Comparison of ENCODE assay signal across 11 cellular contexts in the genomic region with DNA sequence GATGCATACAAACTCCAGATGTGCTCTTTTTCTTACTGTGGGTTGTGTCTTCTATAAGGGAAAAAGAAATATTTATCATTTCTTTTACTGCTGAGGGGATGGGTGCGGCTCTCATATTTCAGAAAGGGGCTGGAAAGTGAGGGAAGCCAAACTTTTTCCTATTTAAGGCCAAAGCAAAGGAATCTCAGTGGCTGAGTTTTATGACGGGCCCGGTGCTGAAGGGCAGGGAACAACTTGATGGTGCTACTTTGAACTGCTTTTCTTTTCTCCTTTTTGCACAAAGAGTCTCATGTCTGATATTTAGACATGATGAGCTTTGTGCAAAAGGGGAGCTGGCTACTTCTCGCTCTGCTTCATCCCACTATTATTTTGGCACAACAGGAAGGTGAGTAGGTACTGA. TPM values are rescaled to one million over a fixed set of nuclear protein-coding genes. Genes with fewer than 3 reads are reported as not detected.
A peak's percentile ranks its signal among the peaks of the same experiment; 100 is the strongest.
DNase-seq lines count a peak whose midpoint lies in the region; ATAC-seq and TF ChIP-seq lines count a peak whose summit lies in the region.
"Had no signal": no experiment of that assay in that cellular context is flagged by ENCODE, and none has a peak within 500 bp of the region (broad histone marks: within the 10 kb centered on the region; RNA-seq: fewer than 3 reads in every experiment).

A gene (plus strand): TSS at position 190 of the 400 bp plus-strand sequence. CDS start 117 bp downstream, at position 307.

- no peaks in the 10 kb centered on the region for H3K27me3 ChIP-seq in breast epithelium
- no peaks in the 10 kb centered on the region for H3K27me3 ChIP-seq in neuron (ENCODE audit: insufficient read depth, low read length)

- no peaks in the 10 kb centered on the region for H3K9me3 Mint-ChIP-seq in MCF 10A (ENCODE audit: unreplicated experiment)
- H3K9me3 Mint-ChIP-seq: activated CD4-positive, alpha-beta memory T cell treated with anti-CD3 and anti-CD28 coated beads, Interleukin-2, amount 10 ng/mL, durations not matched to agents 7 days and 5 days had no signal

- POLR2A ChIA-PET in MCF 10A (lab: Yijun Ruan, JAX) = no interaction called here

- H3K4me3 ChIP-seq in breast epithelium = peak within 1 kb of the TSS; percentile 47 to 60 (median 48)
- H3K4me3 ChIP-seq in fibroblast of the aortic adventitia (ENCODE audit: low read depth, low read length) = peak within 1 kb of the TSS; percentile 86
- peak within 1 kb of the TSS; percentile 34 for H3K4me3 ChIP-seq in neuron (ENCODE audit: low read length)

- TF ChIP-seq CTCF in breast epithelium (IDR thresholded peaks at IDR 0.05) = no peak
- no peak for TF ChIP-seq CTCF in MCF 10A (IDR thresholded peaks at IDR 0.05; ENCODE audit: unreplicated experiment)
- TF ChIP-seq CTCF in fibroblast of the aortic adventitia (IDR thresholded peaks at IDR 0.05; ENCODE audit: insufficient read depth, low read length) = no peak

- DNase-seq in breast epithelium (ENCODE audit: low spot score in 2 of 2) (no peak), MCF 10A (ENCODE audit: unreplicated experiment) (no peak), fibroblast of the aortic adventitia (ENCODE audit: low read depth) (peak; percentile 96), NCI-H2029 treated with DMSO at 0.1 percent for 48 hours (lab: John Stamatoyannopoulos, UW) (no peak), NCI-H2171 treated with DMSO at 0.1 percent for 48 hours (lab: John Stamatoyannopoulos, UW) (no peak)
- DNase-seq: activated CD4-positive, alpha-beta memory T cell treated with anti-CD3 and anti-CD28 coated beads, Interleukin-2, amount 10 ng/mL, durations not matched to agents 7 days and 5 days; NCI-H774 had no signal

- intact Hi-C loops in breast epithelium (cut with DNase I; ENCODE audit: low total_unique reads) = no loop called here
- intact Hi-C loops in MCF 10A (cut with micrococcal nuclease) = no loop called here

- H3K36me3 Mint-ChIP-seq in MCF 10A (ENCODE audit: insufficient read depth, unreplicated experiment) = no peaks in the 10 kb centered on the region

- no peak for ATAC-seq in HG03280 (IDR thresholded peaks at IDR 0.05; ENCODE audit: unreplicated experiment)
- no peak for ATAC-seq in HG03520 (IDR thresholded peaks at IDR 0.05; ENCODE audit: unreplicated experiment)

- H3K27ac Mint-ChIP-seq in MCF 10A (ENCODE audit: low read depth, unreplicated experiment) = no peak within 1 kb of the TSS
- H3K27ac Mint-ChIP-seq: activated CD4-positive, alpha-beta memory T cell treated with anti-CD3 and anti-CD28 coated beads, Interleukin-2, amount 10 ng/mL, durations not matched to agents 7 days and 5 days had no signal

- H3K9me3 ChIP-seq in breast epithelium (no peaks in the 10 kb centered on the region), neuron (ENCODE audit: low read length) (no peaks in the 10 kb centered on the region)

- peak within 1 kb of the TSS; percentile 74 for H2AFZ ChIP-seq in neuron (ENCODE audit: low read depth, low read length)

- H3K4me1 Mint-ChIP-seq in MCF 10A (ENCODE audit: insufficient read depth, unreplicated experiment) = no peaks in the 10 kb centered on the region

- no peak within 1 kb of the TSS for H3K4me3 Mint-ChIP-seq in MCF 10A (ENCODE audit: unreplicated experiment)
- H3K4me3 Mint-ChIP-seq: activated CD4-positive, alpha-beta memory T cell treated with anti-CD3 and anti-CD28 coated beads, Interleukin-2, amount 10 ng/mL, durations not matched to agents 7 days and 5 days had no signal

- no TSS peak for BruUV-seq in MCF 10A (replicated peaks; lab: Mats Ljungman, UMichigan)

- H3K4me1 ChIP-seq in breast epithelium (no peaks in the 10 kb centered on the region), neuron (ENCODE audit: insufficient read depth, low read length) (peaks cover 12% of the 10 kb centered on the region)

- no peaks in the 10 kb centered on the region for H3K27me3 Mint-ChIP-seq in MCF 10A (ENCODE audit: insufficient read depth, unreplicated experiment)
- H3K27me3 Mint-ChIP-seq: activated CD4-positive, alpha-beta memory T cell treated with anti-CD3 and anti-CD28 coated beads, Interleukin-2, amount 10 ng/mL, durations not matched to agents 7 days and 5 days had no signal

- TF ChIP-seq POLR2A in breast epithelium (IDR thresholded peaks at IDR 0.05) = no peak

- H3K27ac ChIP-seq in breast epithelium = peak within 1 kb of the TSS; percentile 45 to 80
- H3K27ac ChIP-seq: 22Rv1 had no signal

- CTCF ChIA-PET in MCF 10A (lab: Yijun Ruan, JAX) = interaction anchor here (0.7 to 5.9 kb wide), 3 partner anchors 9 to 909 kb away, joined by 3 to 65 read pairs (median 6); no protein-coding TSS in a partner anchor

- no peaks in the 10 kb centered on the region for H3K36me3 ChIP-seq in breast epithelium
- no peaks in the 10 kb centered on the region for H3K36me3 ChIP-seq in neuron (ENCODE audit: insufficient read depth, low read length)

RNA-seq across cellular contexts. Expression of the gene that starts here (rescaled TPM):
- total RNA-seq in breast epithelium (100 to 1,000 TPM in 1 of 3 donors, 10 to 100 TPM in 2; 98.1 to 303 (median 98.6) TPM), MCF 10A (2022) (not detected in 2 replicates), fibroblast of the aortic adventitia (ENCODE audit: low replicate concordance) (1,653 and 14,045 TPM in 2 replicates)
- total RNA-seq: activated CD4-positive, alpha-beta memory T cell treated with anti-CD3 and anti-CD28 coated beads, Interleukin-2, amount 10 ng/mL, durations not matched to agents 7 days and 5 days had no signal

Comparison
In these comparisons a context has a peak if more than half of its experiments do, and no peak if none do; other contexts are left out.
1. RNA of the gene that starts here (total RNA-seq): 1,653 to 14,045 TPM in fibroblast of the aortic adventitia and 98.1 to 303 TPM in breast epithelium; not detected in MCF 10A; every median in the first group is over 10 times any median in the second.
2. H3K4me3 ChIP-seq: peak in every context shown above with its lines; median percentile 86 in fibroblast of the aortic adventitia; 48 in breast epithelium; 34 in neuron.